In the genomic region with DNA sequence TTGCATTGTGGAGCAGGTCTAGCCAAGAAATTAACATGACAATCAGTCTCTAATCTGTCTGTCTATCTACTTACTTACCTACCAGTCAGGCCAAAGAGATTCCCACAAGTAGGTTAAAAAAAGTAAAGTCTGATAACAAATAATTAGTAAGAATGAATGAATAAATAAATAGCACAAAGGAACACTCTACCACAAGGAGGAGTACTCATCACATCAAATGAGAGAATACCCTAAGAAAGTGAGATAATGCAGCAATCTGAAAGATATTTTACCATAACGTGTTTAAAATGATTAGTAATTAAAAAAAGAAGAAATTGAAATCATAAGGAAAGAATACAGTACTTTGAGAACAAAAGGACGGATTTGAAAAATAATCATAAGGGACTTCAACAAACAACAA, we compare ENCODE assay signal across 13 cellular contexts.
DNase-seq lines count a peak whose midpoint lies in the region; ATAC-seq and TF ChIP-seq lines count a peak whose summit lies in the region.
"Had no signal": no experiment of that assay in that cellular context is flagged by ENCODE, and none has a peak within 500 bp of the region (broad histone marks: within the 10 kb centered on the region; RNA-seq: fewer than 3 reads in every experiment).

No MANE protein-coding gene starts in this region.

- no peaks in the 10 kb centered on the region for H3K27me3 ChIP-seq in PC-3 (ENCODE audit: low read length)
- H3K27me3 ChIP-seq in smooth muscle cell (ENCODE audit: low read depth), result no peaks in the 10 kb centered on the region
- H3K27me3 ChIP-seq: suprapubic skin had no signal

- no peaks in the 10 kb centered on the region for H4K20me1 ChIP-seq in PC-3 (ENCODE audit: low read length)
- no peaks in the 10 kb centered on the region for H4K20me1 ChIP-seq in smooth muscle cell (ENCODE audit: low read depth)

- H2AFZ ChIP-seq in PC-3 (ENCODE audit: low read length) (no peak overlapping the region), smooth muscle cell (ENCODE audit: low read depth) (no peak overlapping the region)

- TF ChIP-seq CTCF in PC-3 (conservative IDR thresholded peaks at IDR 0.05; ENCODE audit: low read depth, low read length) (peak; percentile 76), fibroblast of mammary gland (conservative IDR thresholded peaks at IDR 0.05; ENCODE audit: control insufficient read depth, insufficient read depth, low read depth, low read length) (peak; percentile 47), smooth muscle cell (IDR thresholded peaks at IDR 0.05; ENCODE audit: borderline replicate concordance, insufficient read depth, poor library complexity, severe bottlenecking) (peak; percentile 47)

- intact Hi-C loops in PC-3 (cut with micrococcal nuclease), result loop anchor here (1.0 to 5.0 kb wide), 5 partner anchors 47 to 263 kb away; a partner anchor contains a TSS

- POLR2A ChIA-PET in PC-3 (lab: Charles Lee; ENCODE audit: unreplicated experiment), result no interaction called here

- no peaks in the 10 kb centered on the region for H3K9me3 ChIP-seq in PC-3 (ENCODE audit: low read length)
- H3K9me3 ChIP-seq in smooth muscle cell (replicated peaks; ENCODE audit: low read depth), result no peaks in the 10 kb centered on the region
- H3K9me3 ChIP-seq: suprapubic skin had no signal

- H3K27ac ChIP-seq in PC-3 (ENCODE audit: low read length) (no peak overlapping the region), smooth muscle cell (ENCODE audit: low read depth) (no peak overlapping the region)
- H3K27ac ChIP-seq: skin epidermis, suprapubic skin had no signal

- H3K79me2 ChIP-seq in PC-3 (ENCODE audit: low read length) (no peaks in the 10 kb centered on the region), smooth muscle cell (ENCODE audit: low read depth) (no peaks in the 10 kb centered on the region)

- 86% methylated on average over 2 of the region's 2 CpGs for WGBS in smooth muscle cell (ENCODE audit: low lambda C conversion rate)

- H3K9me2 ChIP-seq in PC-3 (replicated peaks; ENCODE audit: low read length), result no peaks in the 10 kb centered on the region

- ATAC-seq in PC-3 (0 out of 2 replicates have a peak, but pooled peaks have one; percentile 19), esophagus mucosa (no peak), HG03432 (IDR thresholded peaks at IDR 0.05; ENCODE audit: unreplicated experiment) (no peak)
- ATAC-seq: naive thymus-derived CD8-positive, alpha-beta T cell had no signal

- H3K4me2 ChIP-seq in PC-3 (ENCODE audit: low read length) (no peak overlapping the region), smooth muscle cell (no peak overlapping the region)

- no TSS peak for BruUV-seq in PC-3 (replicated peaks; lab: Mats Ljungman, UMichigan)

- H3K4me3 ChIP-seq in PC-3 (ENCODE audit: low read length), result no peak overlapping the region
- H3K4me3 ChIP-seq in fibroblast of mammary gland (ENCODE audit: control insufficient read depth, low read depth, low read length), result no peak overlapping the region
- no peak overlapping the region for H3K4me3 ChIP-seq in smooth muscle cell
- H3K4me3 ChIP-seq: skin epidermis, suprapubic skin had no signal

- H3K36me3 ChIP-seq in PC-3 (ENCODE audit: low read depth, low read length), result no peaks in the 10 kb centered on the region
- H3K36me3 ChIP-seq in smooth muscle cell (ENCODE audit: low read depth), result no peaks in the 10 kb centered on the region

- CTCF ChIA-PET in PC-3 (lab: Charles Lee), result interaction anchor here (0.6 to 2.9 kb wide), 3 partner anchors 98 to 304 kb away, joined by 3 to 11 read pairs (median 7); no protein-coding TSS in a partner anchor

- no peaks in the 10 kb centered on the region for H3K4me1 ChIP-seq in PC-3 (ENCODE audit: insufficient read depth, low read length)
- peaks cover 4% of the 10 kb centered on the region for H3K4me1 ChIP-seq in smooth muscle cell (ENCODE audit: low read depth)
- H3K4me1 ChIP-seq: suprapubic skin had no signal

- DNase-seq in GM03348 (ENCODE audit: low spot score) (peak; percentile 41), PC-3 (peak; percentile 37), fibroblast of mammary gland (ENCODE audit: low read depth) (peak; percentile 40), smooth muscle cell (lab: John Stamatoyannopoulos, UW; ENCODE audit: unreplicated experiment) (no peak), AML-193 (lab: John Stamatoyannopoulos, UW) (no peak)
- DNase-seq: activated CD4-positive, CD25-positive, alpha-beta regulatory T cell treated with anti-CD3 and anti-CD28 coated beads, Interleukin-2, amount 50 U/mL, for 72 hours; kidney; naive thymus-derived CD8-positive, alpha-beta T cell; NCI-H187 treated with DMSO at 0.1 percent for 48 hours had no signal

- H3K9ac ChIP-seq in PC-3 (ENCODE audit: low read length) (no peak overlapping the region), smooth muscle cell (ENCODE audit: low read depth) (no peak overlapping the region)

- H3F3A ChIP-seq in PC-3 (ENCODE audit: low read length, unreplicated experiment), result no peaks in the 10 kb centered on the region
- H3F3A ChIP-seq in smooth muscle cell (ENCODE audit: low read depth), result no peaks in the 10 kb centered on the region

Comparison
In these comparisons a context has a peak if more than half of its experiments do, and no peak if none do; other contexts are left out.
1. DNase-seq: peak in GM03348 (single experiment), PC-3 (single experiment) and fibroblast of mammary gland (single experiment); none in smooth muscle cell (single experiment) and AML-193 (0 of 2).
2. Peak in every context shown above with its lines, with median percentiles within 50 percentile points of each other: CTCF ChIP-seq.